ENCODE assay signal across 26 cellular contexts in the genomic region with DNA sequence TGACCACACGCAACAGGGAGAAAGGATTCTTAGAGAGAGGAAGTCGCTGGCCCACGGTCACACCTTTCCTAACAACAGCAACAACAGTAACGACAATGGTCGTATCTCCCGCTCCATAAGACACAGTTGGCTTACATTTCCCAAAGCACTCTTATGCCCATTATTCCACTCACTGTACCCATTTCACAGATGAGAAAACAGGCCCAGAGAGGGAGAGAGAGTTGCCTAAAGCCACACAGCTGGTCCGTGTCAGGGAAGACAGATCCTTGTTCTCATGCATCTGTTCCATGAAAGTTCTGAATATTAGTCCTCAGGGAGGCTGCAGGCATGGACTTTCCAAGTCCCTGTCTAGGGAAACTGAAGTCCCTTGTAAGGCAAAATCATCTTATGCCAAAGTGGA. TPM values are rescaled to one million over a fixed set of nuclear protein-coding genes. Genes with fewer than 3 reads are reported as not detected.
"Had no signal": no experiment of that assay in that cellular context is flagged by ENCODE, and none has a peak within 500 bp of the region (broad histone marks: within the 10 kb centered on the region; RNA-seq: fewer than 3 reads in every experiment).

No MANE protein-coding gene starts in this region.

- H3K4me1 Mint-ChIP-seq: mesothelial cell of epicardium had no signal

- ATAC-seq: left ventricle myocardium superior; lower lobe of right lung; mucosa of descending colon; natural killer cell treated with Interleukin-12 subunit alpha and Interleukin-12 subunit beta and Interleukin-15 and Interleukin-18, amount 100 ng/mL, for 72 hours; upper lobe of right lung had no signal

- H3K27ac Mint-ChIP-seq: immature natural killer cell; mesothelial cell of epicardium; naive B cell; natural killer cell treated with Interleukin-12 subunit alpha and Interleukin-12 subunit beta and Interleukin-15 and Interleukin-18, amount 100 ng/mL, for 72 hours had no signal

- H3K79me2 ChIP-seq: parathyroid adenoma had no signal

- H3K4me1 ChIP-seq: colonic mucosa, lower lobe of right lung, parathyroid adenoma, prostate gland, right atrium auricular region, sigmoid colon, transverse colon, upper lobe of right lung, vagina had no signal

- H3K27me3 ChIP-seq: colonic mucosa, neural progenitor cell, right atrium auricular region, transverse colon, vagina had no signal

- H3K4me3 ChIP-seq: colonic mucosa, lower lobe of right lung, mucosa of descending colon, neural progenitor cell, prostate gland, right atrium auricular region, sigmoid colon, suprapubic skin, transverse colon, upper lobe of right lung, vagina had no signal

- H3K4me2 ChIP-seq: neural progenitor cell had no signal

- H3K4me3 Mint-ChIP-seq: effector memory CD8-positive, alpha-beta T cell; immature natural killer cell; mesothelial cell of epicardium; naive B cell; natural killer cell treated with Interleukin-12 subunit alpha and Interleukin-12 subunit beta and Interleukin-15 and Interleukin-18, amount 100 ng/mL, for 72 hours; neural progenitor cell; stimulated activated naive CD8-positive, alpha-beta T cell treated with anti-CD3 and anti-CD28 coated beads, Interleukin-15, amount 100 ng/mL, for 72 hours had no signal

- H3K9ac ChIP-seq: neural progenitor cell, parathyroid adenoma had no signal

- H3K27ac ChIP-seq: colonic mucosa, lower lobe of right lung, neural progenitor cell, parathyroid adenoma, prostate gland, right atrium auricular region, sigmoid colon, suprapubic skin, transverse colon, upper lobe of right lung, vagina had no signal

- H3K36me3 Mint-ChIP-seq: mesothelial cell of epicardium had no signal

- DNase-seq: colonic mucosa; dermis blood vessel endothelial cell; effector memory CD8-positive, alpha-beta T cell; hypothalamus; kidney glomerular epithelial cell; left ventricle myocardium superior; lower lobe of right lung; mucosa of descending colon; naive B cell; stimulated activated CD4-positive, alpha-beta T cell treated with anti-CD3 and anti-CD28 coated beads, Interleukin-2, amount 100 ng/mL, for 24 hours; stimulated activated naive CD4-positive, alpha-beta T cell; transverse colon had no signal

- H3K36me3 ChIP-seq: colonic mucosa, lower lobe of right lung, neural progenitor cell, prostate gland, right atrium auricular region, sigmoid colon, suprapubic skin, transverse colon, upper lobe of right lung, vagina had no signal

RNA-seq across cellular contexts. Expression of gene ATP2B2, which starts 42.0 kb away (rescaled TPM):
- total RNA-seq: dermis blood vessel endothelial cell; fibroblast of villous mesenchyme; left ventricle myocardium superior; mesothelial cell of epicardium; natural killer cell treated with Interleukin-12 subunit alpha and Interleukin-12 subunit beta and Interleukin-15 and Interleukin-18, amount 100 ng/mL, for 72 hours; osteoblast; transverse colon had no signal
- polyA plus RNA-seq: immature natural killer cell had no signal
